In the genomic region with DNA sequence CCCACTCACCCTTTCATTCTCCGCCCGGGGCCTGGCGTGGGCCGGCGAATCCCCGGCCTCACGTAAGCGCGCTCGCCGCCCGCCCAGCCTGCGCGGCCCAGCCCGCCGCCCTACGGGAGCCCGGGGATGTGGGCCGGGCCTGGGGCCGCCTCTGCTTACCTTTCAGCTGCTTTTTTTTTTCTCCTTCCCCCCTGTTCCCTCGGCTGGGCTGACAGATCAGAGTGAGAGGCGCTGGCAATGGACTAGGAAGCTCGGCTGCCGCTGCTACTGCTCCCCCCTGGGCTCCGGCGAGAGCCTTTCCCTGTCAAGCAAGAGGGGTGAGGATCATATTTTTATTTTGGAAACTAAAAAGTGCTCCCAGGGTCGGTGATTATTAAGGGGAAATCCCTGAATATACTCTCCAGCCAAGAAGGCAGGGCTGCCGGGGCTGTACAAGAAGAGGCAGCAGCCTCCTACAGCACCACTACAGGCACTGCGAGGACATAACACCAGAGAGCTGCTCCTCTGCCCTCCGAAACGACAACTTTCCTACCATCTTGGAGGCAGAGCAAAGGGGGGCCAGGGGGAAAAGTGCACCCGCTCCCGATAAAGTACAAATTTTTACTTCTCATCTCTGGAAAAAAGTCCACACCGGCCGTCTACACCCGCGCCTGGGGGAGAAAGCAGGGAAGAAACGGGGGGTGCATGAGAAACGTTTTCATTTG, we compare ENCODE assay signal across 8 cellular contexts. TPM values are rescaled to one million over a fixed set of nuclear protein-coding genes. Genes with fewer than 3 reads are reported as not detected.
DNase-seq lines count a peak whose midpoint lies in the region; ATAC-seq and TF ChIP-seq lines count a peak whose summit lies in the region.

A gene with protein sequence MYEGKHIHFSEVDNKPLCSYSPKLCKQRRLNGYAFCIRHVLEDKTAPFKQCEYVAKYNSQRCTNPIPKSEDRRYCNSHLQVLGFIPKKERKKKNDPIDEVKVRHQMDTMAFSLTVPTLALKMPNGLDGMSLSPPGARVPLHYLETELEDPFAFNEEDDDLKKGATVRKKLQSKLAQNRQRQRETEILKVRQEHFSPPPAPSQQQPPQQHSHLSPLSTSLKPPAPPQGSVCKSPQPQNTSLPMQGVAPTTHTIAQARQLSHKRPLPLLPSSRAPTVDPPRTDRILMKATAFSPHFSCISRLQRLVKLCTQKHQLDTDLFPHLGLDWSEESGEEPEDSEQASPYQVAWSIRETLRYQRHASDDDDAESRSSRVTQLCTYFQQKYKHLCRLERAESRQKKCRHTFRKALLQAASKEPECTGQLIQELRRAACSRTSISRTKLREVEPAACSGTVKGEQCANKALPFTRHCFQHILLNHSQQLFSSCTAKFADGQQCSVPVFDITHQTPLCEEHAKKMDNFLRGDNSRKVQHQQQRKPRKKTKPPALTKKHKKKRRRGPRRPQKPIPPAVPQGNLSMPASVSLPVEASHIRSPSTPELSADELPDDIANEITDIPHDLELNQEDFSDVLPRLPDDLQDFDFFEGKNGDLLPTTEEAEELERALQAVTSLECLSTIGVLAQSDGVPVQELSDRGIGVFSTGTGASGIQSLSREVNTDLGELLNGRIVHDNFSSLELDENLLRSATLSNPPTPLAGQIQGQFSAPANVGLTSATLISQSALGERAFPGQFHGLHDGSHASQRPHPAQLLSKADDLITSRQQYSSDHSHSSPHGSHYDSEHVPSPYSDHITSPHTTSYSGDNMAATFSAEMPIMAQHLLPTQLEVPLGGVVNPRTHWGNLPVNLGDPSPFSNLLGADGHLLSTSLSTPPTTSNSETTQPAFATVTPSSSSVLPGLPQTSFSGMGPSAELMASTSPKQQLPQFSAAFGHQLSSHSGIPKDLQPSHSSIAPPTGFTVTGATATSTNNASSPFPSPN (minus strand): TSS at position 433 of the 704 bp plus-strand sequence. CDS start 23,158 bp downstream, outside the sequence.

- H3K4me3 Mint-ChIP-seq in Caco-2 (ENCODE audit: unreplicated experiment), result peak within 1 kb of the TSS; percentile 93

- peak; percentile 78 for ATAC-seq in GM19468 (IDR thresholded peaks at IDR 0.05; ENCODE audit: extremely low read depth, unreplicated experiment)
- ATAC-seq in mucosa of descending colon, result peak; percentile 89

- BruUV-seq in Caco-2 (replicated peaks; lab: Mats Ljungman, UMichigan), result no TSS peak

- peak; percentile 87 to 88 for DNase-seq in Caco-2
- DNase-seq in HS-5 (ENCODE audit: low read depth), result peak; percentile 71
- DNase-seq in NT2/D1 (ENCODE audit: low read depth, low spot score), result peak; percentile 65
- peak; percentile 60 for DNase-seq in activated CD8-positive, alpha-beta memory T cell treated with anti-CD3 and anti-CD28 coated beads, Interleukin-2, amount 50 U/mL, for 24 hours (ENCODE audit: extremely low read depth)
- DNase-seq in epidermal melanocyte (ENCODE audit: insufficient read length, low spot score), result peak; percentile 79
- DNase-seq in mucosa of descending colon, result peak; percentile 83 to 86 (median 85)
- peak; percentile 63 for DNase-seq in stimulated activated CD8-positive, alpha-beta memory T cell treated with anti-CD3 and anti-CD28 coated beads, Interleukin-4, amount 100 ng/mL, for 24 hours (ENCODE audit: low read depth)

- H3K27me3 ChIP-seq in Caco-2 (replicated peaks; ENCODE audit: control insufficient read depth, insufficient read depth, low read length) (no peaks in the 10 kb centered on the region), NT2/D1 (ENCODE audit: insufficient read depth, insufficient read length) (peaks cover 7% of the 10 kb centered on the region)

- H3K4me1 Mint-ChIP-seq in Caco-2 (ENCODE audit: low read depth, unreplicated experiment), result peaks cover 18% of the 10 kb centered on the region

- no peaks in the 10 kb centered on the region for H3K9me3 Mint-ChIP-seq in Caco-2 (ENCODE audit: unreplicated experiment)

- peaks cover 7% of the 10 kb centered on the region for H3K36me3 Mint-ChIP-seq in Caco-2 (ENCODE audit: insufficient read depth, unreplicated experiment)

- no peaks in the 10 kb centered on the region for H3K4me1 ChIP-seq in Caco-2
- peaks cover 3% of the 10 kb centered on the region for H3K4me1 ChIP-seq in NT2/D1 (ENCODE audit: insufficient read depth, insufficient read length)
- H3K4me1 ChIP-seq in mucosa of descending colon (ENCODE audit: low read depth), result peaks cover 8% of the 10 kb centered on the region

- POLR2A ChIA-PET in Caco-2 (lab: Charles Lee), result interaction anchor here (0.5 to 1.1 kb wide), 5 partner anchors 11 to 1173 kb away, joined by 3 to 7 read pairs (median 4); a partner anchor contains a TSS

- H3K27me3 Mint-ChIP-seq in Caco-2 (ENCODE audit: insufficient read depth, unreplicated experiment), result no peaks in the 10 kb centered on the region

- TF ChIP-seq CTCF in Caco-2 (IDR thresholded peaks at IDR 0.05; ENCODE audit: insufficient read depth in 1 of 2, low read depth in 1 of 2, low read length in 1 of 2, severe bottlenecking in 1 of 2, unreplicated experiment in 1 of 2) (peak; percentile 48 to 68), mucosa of descending colon (IDR thresholded peaks at IDR 0.05) (peak; percentile 44)

- H3K4me3 ChIP-seq in Caco-2 (ENCODE audit: low read depth, low read length), result peak within 1 kb of the TSS; percentile 77
- peak within 1 kb of the TSS; percentile 72 for H3K4me3 ChIP-seq in NT2/D1 (ENCODE audit: insufficient read length, low read depth)
- H3K4me3 ChIP-seq in mucosa of descending colon, result peak within 1 kb of the TSS; percentile 80

- peak within 1 kb of the TSS; percentile 86 for H3K9ac ChIP-seq in NT2/D1 (ENCODE audit: insufficient read length, low read depth)

- CTCF ChIA-PET in Caco-2 (lab: Charles Lee), result interaction anchor here (0.5 to 1.0 kb wide), 7 partner anchors 11 to 252 kb away, joined by 3 to 6 read pairs (median 3); no protein-coding TSS in a partner anchor

- peak within 1 kb of the TSS; percentile 97 for H3K27ac Mint-ChIP-seq in Caco-2 (ENCODE audit: unreplicated experiment)

- no peaks in the 10 kb centered on the region for H3K36me3 ChIP-seq in Caco-2 (ENCODE audit: control insufficient read depth, insufficient read depth, low read length)
- peaks cover 2% of the 10 kb centered on the region for H3K36me3 ChIP-seq in NT2/D1 (ENCODE audit: insufficient read depth, insufficient read length, low read length)
- no peaks in the 10 kb centered on the region for H3K36me3 ChIP-seq in mucosa of descending colon (ENCODE audit: low read depth)

- intact Hi-C loops in Caco-2 (cut with micrococcal nuclease; ENCODE audit: unreplicated experiment) (loop anchor here (2.0 kb wide), 1 partner anchor 73 kb away; a partner anchor contains a TSS), mucosa of descending colon (cut with DNase I, micrococcal nuclease) (no loop called here)

- H3K9me3 ChIP-seq in Caco-2 (no peaks in the 10 kb centered on the region), NT2/D1 (ENCODE audit: insufficient read depth, low read length) (peaks cover 5% of the 10 kb centered on the region; the same call in 1 of the 2 replicates), mucosa of descending colon (no peaks in the 10 kb centered on the region)

RNA-seq across cellular contexts. Expression of the gene that starts here (rescaled TPM):
- 19.8 and 21.8 TPM in 2 replicates for total RNA-seq in Caco-2 (2022)
- total RNA-seq in mucosa of descending colon, result 10 to 100 TPM; 27.3 to 36.2 (median 30.8) TPM

Comparison
In these comparisons a context has a peak if more than half of its experiments do, and no peak if none do; other contexts are left out.
1. Peak in every context shown above with its lines: DNase-seq, ATAC-seq and H3K4me3 ChIP-seq.